Comparison of ENCODE assay signal across 8 cellular contexts in genomic region chr1:183024352-183025337, GRCh38. TPM values are rescaled to one million over a fixed set of nuclear protein-coding genes. Genes with fewer than 3 reads are reported as not detected.
DNase-seq lines count a peak whose midpoint lies in the region; ATAC-seq and TF ChIP-seq lines count a peak whose summit lies in the region.

No MANE protein-coding gene starts in this region.

- no peaks in the 10 kb centered on the region for H3K27me3 ChIP-seq in PC-3 (ENCODE audit: low read length)
- H3K27me3 ChIP-seq in parathyroid adenoma (ENCODE audit: control insufficient read depth, insufficient read depth, low read length): no peaks in the 10 kb centered on the region

- POLR2A ChIA-PET in PC-3 (lab: Charles Lee; ENCODE audit: unreplicated experiment): interaction anchor here (0.6 kb wide), 1 partner anchor 567 kb away, joined by 4 read pairs; no protein-coding TSS in a partner anchor

- no peak for ATAC-seq in PC-3
- no peak for ATAC-seq in HG02588 (IDR thresholded peaks at IDR 0.05; ENCODE audit: unreplicated experiment)

- CTCF ChIA-PET in PC-3 (lab: Charles Lee): no interaction called here

- peak overlapping the region; percentile 88 for H3K9ac ChIP-seq in PC-3 (ENCODE audit: low read length)
- H3K9ac ChIP-seq in parathyroid adenoma: no peak overlapping the region

- H3K27ac ChIP-seq in PC-3 (ENCODE audit: low read length) (peak overlapping the region; percentile 100), parathyroid adenoma (peak overlapping the region; percentile 49)

- no peak for TF ChIP-seq CTCF in PC-3 (conservative IDR thresholded peaks at IDR 0.05; ENCODE audit: low read depth, low read length)
- TF ChIP-seq CTCF in epithelial cell of esophagus (IDR thresholded peaks at IDR 0.05; ENCODE audit: insufficient read depth, low read depth, low read length, missing control alignments): no peak
- no peak for TF ChIP-seq CTCF in parathyroid adenoma (IDR thresholded peaks at IDR 0.05)

- H2AFZ ChIP-seq in PC-3 (ENCODE audit: low read length) (peak overlapping the region; percentile 16; the same call in 1 of the 2 replicates), parathyroid adenoma (peak overlapping the region; percentile 68)

- intact Hi-C loops in PC-3 (cut with micrococcal nuclease): loop anchor here (1.0 to 2.0 kb wide), 3 partner anchors 62 to 162 kb away; partner anchors contain the start of gene LAMC2

- H3K36me3 ChIP-seq in PC-3 (ENCODE audit: low read depth, low read length) (no peaks in the 10 kb centered on the region), parathyroid adenoma (ENCODE audit: control insufficient read depth, insufficient read depth, low read length) (no peaks in the 10 kb centered on the region)

- H3K4me3 ChIP-seq in PC-3 (ENCODE audit: low read length) (peak overlapping the region; percentile 88), epithelial cell of esophagus (ENCODE audit: low read length) (peak overlapping the region; percentile 76), parathyroid adenoma (ENCODE audit: low read depth, low read length) (peak overlapping the region; percentile 65)

- H3K79me2 ChIP-seq in PC-3 (ENCODE audit: low read length) (peaks cover 60% of the 10 kb centered on the region), parathyroid adenoma (peaks cover 2% of the 10 kb centered on the region)

- no peaks in the 10 kb centered on the region for H3K9me3 ChIP-seq in PC-3 (ENCODE audit: low read length)
- no peaks in the 10 kb centered on the region for H3K9me3 ChIP-seq in parathyroid adenoma (ENCODE audit: control insufficient read depth, low read length)

- H4K20me1 ChIP-seq in PC-3 (ENCODE audit: low read length): no peaks in the 10 kb centered on the region

- TSS peak; percentile 47 for BruUV-seq in PC-3 (replicated peaks; lab: Mats Ljungman, UMichigan)

- H3F3A ChIP-seq in PC-3 (ENCODE audit: low read length, unreplicated experiment): no peaks in the 10 kb centered on the region

- H3K4me2 ChIP-seq in PC-3 (ENCODE audit: low read length) (peak overlapping the region; percentile 93), parathyroid adenoma (ENCODE audit: low read length) (peak overlapping the region; percentile 74)

- peaks cover 54% of the 10 kb centered on the region for H3K4me1 ChIP-seq in PC-3 (ENCODE audit: insufficient read depth, low read length)
- peaks cover 3% of the 10 kb centered on the region for H3K4me1 ChIP-seq in parathyroid adenoma

- H3K9me2 ChIP-seq in PC-3 (replicated peaks; ENCODE audit: low read length): no peaks in the 10 kb centered on the region

- DNase-seq in NCI-H1417 (lab: John Stamatoyannopoulos, UW) (peak in 2 of 3 experiments; percentile 63 to 73), NCI-H1417 treated with DMSO at 0.1 percent for 48 hours (lab: John Stamatoyannopoulos, UW) (no peak), PC-3 (peak; percentile 18), epithelial cell of esophagus (ENCODE audit: low read depth) (peak; percentile 33), cortex of kidney (lab: John Stamatoyannopoulos, UW) (no peak)
- DNase-seq in stimulated activated naive CD4-positive, alpha-beta T cell treated with Interleukin-2 at 50 U/mL for 16 hours (lab: John Stamatoyannopoulos, UW): no peak

RNA-seq across cellular contexts. Expression of gene LAMC1, which starts 1.4 kb away (rescaled TPM):
- total RNA-seq in PC-3 (2014; rRNA removed): 71.5 TPM in 2 replicates

Comparison
In these comparisons a context has a peak if more than half of its experiments do, and no peak if none do; other contexts are left out.
1. DNase-seq: peak in NCI-H1417 (2 of 3), PC-3 (single experiment) and epithelial cell of esophagus (single experiment); none in NCI-H1417 treated with DMSO at 0.1 percent for 48 hours (single experiment), cortex of kidney (single experiment) and stimulated activated naive CD4-positive, alpha-beta T cell treated with Interleukin-2 at 50 U/mL for 16 hours (single experiment).
2. Peak in every context shown above with its lines, with median percentiles within 50 percentile points of each other: H3K4me3 ChIP-seq.